ENCODE assay signal across 28 cellular contexts in genomic region chr2:40642726-40643125, GRCh38.
"Had no signal": no experiment of that assay in that cellular context is flagged by ENCODE, and none has a peak within 500 bp of the region (broad histone marks: within the 10 kb centered on the region; RNA-seq: fewer than 3 reads in every experiment).

No MANE protein-coding gene starts in this region.

- H3K4me2 ChIP-seq: SK-N-SH had no signal

- H3K27ac ChIP-seq: Peyer's patch, SJSA1 had no signal

- H3K9me2 ChIP-seq: SK-N-SH had no signal

- H3K4me1 ChIP-seq: Peyer's patch, SJSA1 had no signal

- DNase-seq: Kasumi-1, KG1, MG63, NCI-H1048, NCI-H1417 treated with DMSO at 0.1 percent for 48 hours, NCI-H1436 treated with DMSO at 0.1 percent for 48 hours, NCI-H1694 treated with DMSO at 0.1 percent for 48 hours, NCI-H187 treated with DMSO at 0.1 percent for 48 hours, NCI-H2029, NCI-H2171 treated with DMSO at 0.1 percent for 48 hours, NCI-H2227 treated with DMSO at 0.1 percent for 48 hours, NCI-H345, NCI-H446, NCI-H510A treated with DMSO at 0.1 percent for 48 hours, NCI-H524 treated with DMSO at 0.1 percent for 48 hours, NCI-H526 treated with DMSO at 0.1 percent for 48 hours, NCI-H774, OCI-M1, PC-3, Peyer's patch, Right ventricle myocardium superior, RPMI8226, SHP77 treated with DMSO at 0.1 percent for 48 hours, SK-N-SH, SW 1271, T-helper 1 cell had no signal

- H3K36me3 ChIP-seq: MG63, Peyer's patch, SJSA1 had no signal

- H3K4me3 ChIP-seq: K562, MG63, Peyer's patch, SJSA1 had no signal

- H3K9me3 ChIP-seq: MG63, Peyer's patch, SJSA1, SK-N-SH had no signal
